In the genomic region with DNA sequence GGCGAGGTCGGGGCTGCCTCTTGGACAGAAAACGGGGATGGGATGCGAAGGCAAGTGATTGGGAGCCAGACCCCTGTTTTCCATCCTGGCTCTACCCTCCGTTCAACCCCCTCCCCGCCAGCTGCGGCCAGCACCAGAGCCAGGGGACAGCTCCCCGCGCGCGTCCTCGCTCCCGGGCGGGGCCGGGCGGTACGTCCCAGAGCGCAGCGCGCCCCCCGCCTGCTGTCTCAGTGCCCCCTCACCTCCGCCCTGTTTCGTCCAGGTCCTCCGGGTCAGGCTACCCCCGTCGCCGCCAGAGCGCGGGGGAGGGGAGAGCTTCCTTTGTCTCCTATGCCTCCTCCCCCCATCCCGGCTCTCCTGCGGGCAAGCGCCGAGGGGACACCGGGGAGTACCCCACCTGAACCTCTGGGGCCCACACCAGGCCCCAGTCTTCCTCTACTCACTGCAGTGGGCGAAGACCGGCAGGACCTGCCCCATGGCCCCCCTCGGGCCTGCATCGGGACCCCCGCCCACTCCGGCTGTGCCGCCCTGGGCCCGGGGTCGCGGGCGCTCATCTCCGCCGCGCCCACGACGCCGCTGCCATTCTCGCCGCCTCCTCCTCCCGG, we compare ENCODE assay signal across 8 cellular contexts. TPM values are rescaled to one million over a fixed set of nuclear protein-coding genes. Genes with fewer than 3 reads are reported as not detected.
DNase-seq lines count a peak whose midpoint lies in the region; ATAC-seq lines count a peak whose summit lies in the region.

No MANE protein-coding gene starts in this region.

- no peaks in the 10 kb centered on the region for H3K27me3 ChIP-seq in Karpas-422 (ENCODE audit: low read length)

- H3K9ac ChIP-seq in Karpas-422 (ENCODE audit: low read length) = peak overlapping the region; percentile 72

- H3K36me3 ChIP-seq in Karpas-422 (ENCODE audit: insufficient read depth, low read length) = 0 out of 2 replicates have a peak, but pooled peaks cover 3% of the 10 kb centered on the region

- no peaks in the 10 kb centered on the region for H3K9me3 Mint-ChIP-seq in activated T-cell treated with anti-CD3 and anti-CD28 coated beads, Interleukin-2, amount 50 U/mL, for 24 hours

- peaks cover 41% of the 10 kb centered on the region for H3K27me3 Mint-ChIP-seq in activated T-cell treated with anti-CD3 and anti-CD28 coated beads, Interleukin-2, amount 50 U/mL, for 24 hours

- no peaks in the 10 kb centered on the region for H3K36me3 Mint-ChIP-seq in activated T-cell treated with anti-CD3 and anti-CD28 coated beads, Interleukin-2, amount 50 U/mL, for 24 hours (ENCODE audit: low read depth)

- H3K4me3 Mint-ChIP-seq in activated T-cell treated with anti-CD3 and anti-CD28 coated beads, Interleukin-2, amount 50 U/mL, for 24 hours = peak overlapping the region; percentile 69

- ATAC-seq in GM19455 (IDR thresholded peaks at IDR 0.05; ENCODE audit: unreplicated experiment) = no peak

- DNase-seq in NCI-H82 (lab: John Stamatoyannopoulos, UW) (peak; percentile 71), NCI-H82 treated with DMSO at 0.1 percent for 48 hours (lab: John Stamatoyannopoulos, UW; ENCODE audit: unreplicated experiment) (no peak), Karpas-422 (peak; percentile 70), germinal center (ENCODE audit: low spot score) (peak; percentile 36), occipital lobe (lab: John Stamatoyannopoulos, UW) (peak; percentile 30), HPDE6-E6E7 (ENCODE audit: extremely low spot score) (no peak)
- peak; percentile 70 for DNase-seq in activated T-cell treated with anti-CD3 and anti-CD28 coated beads, Interleukin-2, amount 50 U/mL, for 24 hours

- H3K9me3 ChIP-seq in Karpas-422 (ENCODE audit: low read length) = no peaks in the 10 kb centered on the region

- no peak overlapping the region for H3K27ac Mint-ChIP-seq in activated T-cell treated with anti-CD3 and anti-CD28 coated beads, Interleukin-2, amount 50 U/mL, for 24 hours

- peak overlapping the region; percentile 67 for H3K4me3 ChIP-seq in Karpas-422 (ENCODE audit: low read length)

- no peak overlapping the region for H3K27ac ChIP-seq in Karpas-422 (ENCODE audit: low read length)

- H3K4me1 ChIP-seq in Karpas-422 (ENCODE audit: low read length) = peaks cover 35% of the 10 kb centered on the region

- H4K20me1 ChIP-seq in Karpas-422 (ENCODE audit: insufficient read depth, low read depth, low read length) = 0 out of 2 replicates have a peak, but pooled peaks cover 8% of the 10 kb centered on the region

- H2AFZ ChIP-seq in Karpas-422 (ENCODE audit: low read length) = no peak overlapping the region

- peak overlapping the region; percentile 79 for H3K4me2 ChIP-seq in Karpas-422 (ENCODE audit: low read depth, low read length, poor library complexity, severe bottlenecking)

- H3K79me2 ChIP-seq in Karpas-422 (ENCODE audit: low read length) = no peaks in the 10 kb centered on the region

- no peaks in the 10 kb centered on the region for H3K9me2 ChIP-seq in Karpas-422 (replicated peaks; ENCODE audit: insufficient read depth, low read length)

- peaks cover 45% of the 10 kb centered on the region for H3K4me1 Mint-ChIP-seq in activated T-cell treated with anti-CD3 and anti-CD28 coated beads, Interleukin-2, amount 50 U/mL, for 24 hours (ENCODE audit: low read depth)

RNA-seq across cellular contexts. Expression of a gene that starts 0.4 kb away (rescaled TPM):
- total RNA-seq in Karpas-422 (2014; rRNA removed; shearing (Covaris generic); ENCODE audit: low replicate concordance) = 3.1 and 4.6 TPM in 2 replicates
- 56.8 TPM for total RNA-seq in occipital lobe

RNA-seq across cellular contexts. Expression of a gene that starts 1.8 kb away (rescaled TPM):
- total RNA-seq in Karpas-422 (2014; rRNA removed; shearing (Covaris generic); ENCODE audit: low replicate concordance) = 0.71 and 8.0 TPM in 2 replicates
- 0.47 TPM for total RNA-seq in occipital lobe

RNA-seq across cellular contexts. Expression of a gene that starts 10.8 kb away (rescaled TPM):
- 77.9 and 97.9 TPM in 2 replicates for total RNA-seq in Karpas-422 (2014; rRNA removed; shearing (Covaris generic); ENCODE audit: low replicate concordance)
- total RNA-seq in occipital lobe = 8.4 TPM

RNA-seq across cellular contexts. Expression of a gene that starts 28.7 kb away (rescaled TPM):
- total RNA-seq in Karpas-422 (2014; rRNA removed; shearing (Covaris generic); ENCODE audit: low replicate concordance) = 2.5 and 4.0 TPM in 2 replicates
- total RNA-seq in occipital lobe = 2.2 TPM

Comparison
In these comparisons a context has a peak if more than half of its experiments do, and no peak if none do; other contexts are left out.
1. DNase-seq: peak in NCI-H82 (single experiment), Karpas-422 (single experiment), activated T-cell treated with anti-CD3 and anti-CD28 coated beads, Interleukin-2, amount 50 U/mL, for 24 hours (single experiment), germinal center (single experiment) and occipital lobe (single experiment); none in NCI-H82 treated with DMSO at 0.1 percent for 48 hours (single experiment) and HPDE6-E6E7 (single experiment).
2. RNA of a gene that starts 0.4 kb away (total RNA-seq): 56.8 TPM in occipital lobe (single experiment); 3.1 to 4.6 TPM in Karpas-422; every median in the first group is over 10 times any median in the second.